ENCODE assay signal across 1 cellular context in genomic region chr2:216692636-216693413, GRCh38.
A peak's percentile ranks its signal among the peaks of the same experiment; 100 is the strongest.
TF ChIP-seq lines count a peak whose summit lies in the region.

No MANE protein-coding gene starts in this region.

TF ChIP-seq in HEK293, 187 proteins besides CTCF, POLR2A, EP300 and RAD21 (continued from another document and continues in another):
- no peak for TF ChIP-seq KLF17 (tag by site-specific recombination; IDR thresholded peaks at IDR 0.05)
- no peak for TF ChIP-seq ZNF561 (tag by site-specific recombination; IDR thresholded peaks at IDR 0.05; ENCODE audit: borderline replicate concordance)
- no peak for TF ChIP-seq ZNF776 (tag by site-specific recombination; IDR thresholded peaks at IDR 0.05; ENCODE audit: borderline replicate concordance)
- 0 out of 2 replicates have a peak, but pooled peaks have one; percentile 13 for TF ChIP-seq ZBTB11 (tag by site-specific recombination; conservative IDR thresholded peaks at IDR 0.05; ENCODE audit: low read depth)
- TF ChIP-seq ZNF529 (tag by site-specific recombination; IDR thresholded peaks at IDR 0.05; ENCODE audit: insufficient replicate concordance): no peak
- TF ChIP-seq ZNF580 (tag by site-specific recombination; IDR thresholded peaks at IDR 0.05): no peak
- TF ChIP-seq TCF7L2 (IDR thresholded peaks at IDR 0.05; ENCODE audit: borderline replicate concordance, low read depth, low read length): no peak
- TF ChIP-seq YY1 (tag by site-specific recombination; IDR thresholded peaks at IDR 0.05): no peak
- no peak for TF ChIP-seq ZNF571 (tag by site-specific recombination; IDR thresholded peaks at IDR 0.05)
- TF ChIP-seq ZNF274 (IDR thresholded peaks at IDR 0.05; ENCODE audit: low read length): no peak
- no peak for TF ChIP-seq ZNF274 (tag by site-specific recombination; IDR thresholded peaks at IDR 0.05; ENCODE audit: borderline replicate concordance)
- TF ChIP-seq ZFP37 (tag by site-specific recombination; IDR thresholded peaks at IDR 0.05): no peak
- TF ChIP-seq ZNF157 (tag by site-specific recombination; IDR thresholded peaks at IDR 0.05): no peak
- TF ChIP-seq ZFP3 (tag by site-specific recombination; IDR thresholded peaks at IDR 0.05; ENCODE audit: low read depth): no peak
- peak; percentile 91 for TF ChIP-seq ZBTB17 (tag by site-specific recombination; IDR thresholded peaks at IDR 0.05)
- TF ChIP-seq ZNF324 (tag by site-specific recombination; IDR thresholded peaks at IDR 0.05): no peak
- no peak for TF ChIP-seq PRDM2 (tag by site-specific recombination; IDR thresholded peaks at IDR 0.05; ENCODE audit: borderline replicate concordance)
- no peak for TF ChIP-seq ZNF701 (tag by site-specific recombination; IDR thresholded peaks at IDR 0.05)
- no peak for TF ChIP-seq ZBTB8A (tag by site-specific recombination; IDR thresholded peaks at IDR 0.05)
- TF ChIP-seq BCL6B (tag by site-specific recombination; IDR thresholded peaks at IDR 0.05): no peak
- peak; percentile 67; the same call in 1 of the 2 replicates for TF ChIP-seq ZNF664 (tag by site-specific recombination; IDR thresholded peaks at IDR 0.05)
- TF ChIP-seq ZEB2 (tag by site-specific recombination; IDR thresholded peaks at IDR 0.05): peak; percentile 23; the same call in 1 of the 2 replicates
- no peak for TF ChIP-seq ZNF777 (tag by site-specific recombination; IDR thresholded peaks at IDR 0.05; ENCODE audit: borderline replicate concordance)
- no peak for TF ChIP-seq AEBP2 (tag by site-specific recombination; IDR thresholded peaks at IDR 0.05; ENCODE audit: borderline replicate concordance)
- TF ChIP-seq ZNF423 (tag by site-specific recombination; IDR thresholded peaks at IDR 0.05): no peak
- TF ChIP-seq KLF1 (tag by site-specific recombination; IDR thresholded peaks at IDR 0.05): no peak
- TF ChIP-seq ZNF837 (tag by site-specific recombination; IDR thresholded peaks at IDR 0.05): no peak
- 0 out of 2 replicates have a peak, but pooled peaks have one; percentile 24 for TF ChIP-seq KLF8 (tag by site-specific recombination; IDR thresholded peaks at IDR 0.05)
- no peak for TF ChIP-seq ZNF488 (tag by site-specific recombination; IDR thresholded peaks at IDR 0.05)
- no peak for TF ChIP-seq ZNF623 (tag by site-specific recombination; IDR thresholded peaks at IDR 0.05)
- TF ChIP-seq ZNF16 (tag by site-specific recombination; IDR thresholded peaks at IDR 0.05; ENCODE audit: low read depth): no peak
- no peak for TF ChIP-seq ZNF670 (tag by site-specific recombination; IDR thresholded peaks at IDR 0.05; ENCODE audit: low read depth)
- no peak for TF ChIP-seq ZNF266 (tag by site-specific recombination; IDR thresholded peaks at IDR 0.05; ENCODE audit: low read depth)
- peak; percentile 14; the same call in 1 of the 2 replicates for TF ChIP-seq OSR2 (tag by site-specific recombination; IDR thresholded peaks at IDR 0.05)
- TF ChIP-seq ZNF121 (tag by site-specific recombination; IDR thresholded peaks at IDR 0.05): no peak
- no peak for TF ChIP-seq ZNF626 (tag by site-specific recombination; IDR thresholded peaks at IDR 0.05)
- no peak for TF ChIP-seq ZNF747 (tag by site-specific recombination; IDR thresholded peaks at IDR 0.05)
- TF ChIP-seq ZNF677 (tag by site-specific recombination; IDR thresholded peaks at IDR 0.05): no peak
- no peak for TF ChIP-seq ZNF311 (tag by site-specific recombination; IDR thresholded peaks at IDR 0.05; ENCODE audit: borderline replicate concordance)
- no peak for TF ChIP-seq ZNF23 (tag by site-specific recombination; IDR thresholded peaks at IDR 0.05; ENCODE audit: borderline replicate concordance)
- no peak for TF ChIP-seq ZBTB1 (tag by site-specific recombination; IDR thresholded peaks at IDR 0.05)
- no peak for TF ChIP-seq GLIS2 (tag by site-specific recombination; IDR thresholded peaks at IDR 0.05)
- TF ChIP-seq ZNF768 (tag by site-specific recombination; IDR thresholded peaks at IDR 0.05): no peak
- TF ChIP-seq ZXDB (tag by site-specific recombination; IDR thresholded peaks at IDR 0.05): peak; percentile 38
- TF ChIP-seq ZNF292 (tag by site-specific recombination; IDR thresholded peaks at IDR 0.05; ENCODE audit: borderline replicate concordance, low read depth): no peak
- TF ChIP-seq ZNF280C (tag by site-specific recombination; IDR thresholded peaks at IDR 0.05): no peak
- TF ChIP-seq MZF1 (tag by site-specific recombination; IDR thresholded peaks at IDR 0.05; ENCODE audit: borderline replicate concordance): peak; percentile 72; the same call in 1 of the 2 replicates
- TF ChIP-seq ZNF514 (tag by site-specific recombination; IDR thresholded peaks at IDR 0.05): no peak
- no peak for TF ChIP-seq ZNF416 (tag by site-specific recombination; IDR thresholded peaks at IDR 0.05)
- no peak for TF ChIP-seq KLF10 (tag by site-specific recombination; IDR thresholded peaks at IDR 0.05)
- no peak for TF ChIP-seq ZNF239 (tag by site-specific recombination; IDR thresholded peaks at IDR 0.05)
- no peak for TF ChIP-seq ZNF707 (tag by site-specific recombination; IDR thresholded peaks at IDR 0.05)
- no peak for TF ChIP-seq ZNF202 (tag by site-specific recombination; IDR thresholded peaks at IDR 0.05; ENCODE audit: borderline replicate concordance)
